ENCODE assay signal across 1 cellular context in genomic region chr15:81323944-81324881, GRCh38.
TF ChIP-seq lines count a peak whose summit lies in the region.

STARD5 (minus strand) TSS chr15:81324141; CDS start chr15:81324099, 42 bp downstream.

TF ChIP-seq in HepG2, 621 proteins besides CTCF, POLR2A, EP300 and RAD21 (continued from another document and continues in another):
- TF ChIP-seq ZFP82 (CRISPR knock-in tag; IDR thresholded peaks at IDR 0.05; ENCODE audit: borderline replicate concordance) (no peak; the same call in 1 of the 2 replicates), MYPOP (CRISPR knock-in tag; IDR thresholded peaks at IDR 0.05) (peak; percentile 83; the same call in 1 of the 2 replicates), ZBTB7B (CRISPR knock-in tag; IDR thresholded peaks at IDR 0.05) (no peak; the same call in 1 of the 2 replicates), TFDP2 (CRISPR knock-in tag; IDR thresholded peaks at IDR 0.05) (peak; percentile 67; the same call in 1 of the 2 replicates), ZNF441 (CRISPR knock-in tag; IDR thresholded peaks at IDR 0.05; ENCODE audit: borderline replicate concordance) (no peak), CSRNP1 (CRISPR knock-in tag; IDR thresholded peaks at IDR 0.05) (no peak), ZHX2 (IDR thresholded peaks at IDR 0.05; ENCODE audit: low read depth) (0 out of 2 replicates have a peak, but pooled peaks have one; percentile 4), ZHX2 (CRISPR knock-in tag; IDR thresholded peaks at IDR 0.05; ENCODE audit: borderline replicate concordance) (no peak), REL (CRISPR knock-in tag; conservative IDR thresholded peaks at IDR 0.05) (no peak), ZNF350 (CRISPR knock-in tag; IDR thresholded peaks at IDR 0.05; ENCODE audit: borderline replicate concordance, low read depth) (peak; percentile 55), ZNF333 (CRISPR knock-in tag; IDR thresholded peaks at IDR 0.05; ENCODE audit: borderline replicate concordance) (peak; percentile 53; the same call in 1 of the 2 replicates), DNMT1 (CRISPR knock-in tag; IDR thresholded peaks at IDR 0.05) (no peak), CHCHD3 (CRISPR knock-in tag; IDR thresholded peaks at IDR 0.05) (no peak), ZNF740 (CRISPR knock-in tag; IDR thresholded peaks at IDR 0.05) (no peak), HNF1B (CRISPR knock-in tag; IDR thresholded peaks at IDR 0.05) (peak; percentile 61), ATF1 (CRISPR knock-in tag; IDR thresholded peaks at IDR 0.05) (peak; percentile 70), CBFB (CRISPR knock-in tag; IDR thresholded peaks at IDR 0.05) (no peak), E2F1 (CRISPR knock-in tag; IDR thresholded peaks at IDR 0.05) (no peak), MNT (IDR thresholded peaks at IDR 0.05) (no peak), SMYD3 (CRISPR knock-in tag; IDR thresholded peaks at IDR 0.05) (no peak), MEIS2 (CRISPR knock-in tag; IDR thresholded peaks at IDR 0.05) (peak; percentile 44; the same call in 1 of the 2 replicates), FOXM1 (CRISPR knock-in tag; IDR thresholded peaks at IDR 0.05) (no peak), DDIT3 (CRISPR knock-in tag; IDR thresholded peaks at IDR 0.05) (no peak), RORA (CRISPR knock-in tag; IDR thresholded peaks at IDR 0.05) (no peak), GABPB1 (CRISPR knock-in tag; IDR thresholded peaks at IDR 0.05) (peak; percentile 74), ZFP36L2 (CRISPR knock-in tag; IDR thresholded peaks at IDR 0.05) (0 out of 2 replicates have a peak, but pooled peaks have one; percentile 68), TBP (CRISPR knock-in tag; IDR thresholded peaks at IDR 0.05) (no peak), HINFP (CRISPR knock-in tag; IDR thresholded peaks at IDR 0.05; ENCODE audit: low read depth) (0 out of 2 replicates have a peak, but pooled peaks have one; percentile 10), ZNF713 (CRISPR knock-in tag; IDR thresholded peaks at IDR 0.05) (0 out of 2 replicates have a peak, but pooled peaks have one; percentile 25), ZNF430 (CRISPR knock-in tag; IDR thresholded peaks at IDR 0.05) (peak; percentile 47; the same call in 1 of the 2 replicates), ZNF773 (CRISPR knock-in tag; IDR thresholded peaks at IDR 0.05; ENCODE audit: borderline replicate concordance) (no peak), ELF3 (CRISPR knock-in tag; IDR thresholded peaks at IDR 0.05) (peak; percentile 29; the same call in 1 of the 2 replicates), ZNF280B (CRISPR knock-in tag; IDR thresholded peaks at IDR 0.05; ENCODE audit: borderline replicate concordance) (0 out of 2 replicates have a peak, but pooled peaks have one; percentile 37)
